8 cellular contexts compared by ENCODE assay signal in the genomic region with DNA sequence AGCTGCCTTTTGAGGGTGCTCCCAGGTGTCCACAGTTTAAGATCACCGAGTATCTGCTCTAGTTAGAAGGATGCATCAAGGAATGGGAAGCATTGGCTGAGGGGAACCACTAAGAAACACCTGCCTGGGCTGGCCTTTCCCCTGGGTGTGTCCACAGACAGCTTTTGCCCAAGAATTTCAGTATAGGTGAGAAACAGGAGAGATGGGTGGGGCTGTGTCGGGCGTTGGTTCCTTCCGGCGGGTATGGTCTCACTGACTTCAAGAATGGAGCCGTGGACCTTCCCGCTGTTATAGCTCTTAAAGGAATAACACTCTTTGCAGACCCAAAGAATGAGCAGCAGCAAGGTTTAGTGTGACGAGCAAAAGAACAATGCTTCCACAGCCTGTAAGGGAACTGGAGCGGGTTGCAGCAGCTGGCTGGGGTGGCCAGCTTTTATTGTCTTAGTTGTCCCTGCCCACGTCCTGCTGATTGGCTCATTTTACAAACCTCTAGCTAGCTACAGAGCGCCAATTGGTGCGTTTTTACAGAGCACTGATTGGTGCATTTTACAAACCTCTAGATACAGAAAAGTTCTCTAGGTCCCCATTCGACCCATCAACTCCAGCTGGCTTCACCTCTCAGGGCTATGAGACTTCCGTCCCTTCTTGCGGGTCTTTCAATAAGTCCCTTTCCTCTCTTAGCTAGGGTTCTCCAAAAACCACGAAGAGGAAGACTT. TPM values are rescaled to one million over a fixed set of nuclear protein-coding genes. Genes with fewer than 3 reads are reported as not detected.
DNase-seq lines count a peak whose midpoint lies in the region; ATAC-seq and TF ChIP-seq lines count a peak whose summit lies in the region.

No MANE protein-coding gene starts in this region.

- peaks cover 17% of the 10 kb centered on the region for H3K4me1 Mint-ChIP-seq in CD8-positive, alpha-beta T cell (ENCODE audit: low read depth)
- peaks cover 23% of the 10 kb centered on the region for H3K4me1 Mint-ChIP-seq in activated CD8-positive, alpha-beta T cell treated with anti-CD3 and anti-CD28 coated beads, Interleukin-2, amount 10 ng/mL, durations not matched to agents 7 days and 5 days (ENCODE audit: low read depth)
- peaks cover 16% of the 10 kb centered on the region for H3K4me1 Mint-ChIP-seq in glutamatergic neuron (ENCODE audit: low read depth, unreplicated experiment)

- no peaks in the 10 kb centered on the region for H3K27me3 ChIP-seq in CD8-positive, alpha-beta T cell (ENCODE audit: insufficient read depth, low read length)
- H3K27me3 ChIP-seq in IMR-90 (ENCODE audit: control insufficient read depth, insufficient read depth, low read length) (no peaks in the 10 kb centered on the region), prostate gland (replicated peaks; ENCODE audit: insufficient read depth) (no peaks in the 10 kb centered on the region)

- BruUV-seq in IMR-90 (replicated peaks; lab: Mats Ljungman, UMichigan) = no TSS peak

- peak overlapping the region; percentile 91; the same call in 1 of the 2 replicates for H2AK5ac ChIP-seq in IMR-90 (ENCODE audit: low read depth, low read length)

- H3K36me3 ChIP-seq in CD8-positive, alpha-beta T cell (ENCODE audit: insufficient read depth, low read length) = no peaks in the 10 kb centered on the region
- peaks cover 32% of the 10 kb centered on the region for H3K36me3 ChIP-seq in IMR-90 (ENCODE audit: control insufficient read depth, insufficient read depth, low read length)
- no peaks in the 10 kb centered on the region for H3K36me3 ChIP-seq in prostate gland

- H2AK9ac ChIP-seq in IMR-90 (replicated peaks; ENCODE audit: low read depth, low read length, poor library complexity) = peak overlapping the region; percentile 98

- DNase-seq in CD8-positive, alpha-beta T cell = no peak
- no peak for DNase-seq in IMR-90
- DNase-seq in activated CD8-positive, alpha-beta T cell treated with anti-CD3 and anti-CD28 coated beads, Interleukin-2, amount 10 ng/mL, durations not matched to agents 7 days and 5 days = peak; percentile 58
- DNase-seq in glutamatergic neuron = peak; percentile 35
- no peak for DNase-seq in prostate gland (ENCODE audit: low spot score)
- no peak for DNase-seq in NCI-H2107 treated with DMSO at 0.1 percent for 48 hours (lab: John Stamatoyannopoulos, UW; ENCODE audit: unreplicated experiment)
- DNase-seq in activated CD4-positive, CD25-positive, alpha-beta regulatory T cell (lab: John Stamatoyannopoulos, UW) = no peak

- TF ChIP-seq RAD21 in IMR-90 (IDR thresholded peaks at IDR 0.05; ENCODE audit: low read length) = no peak

- TF ChIP-seq CTCF in CD8-positive, alpha-beta T cell (IDR thresholded peaks at IDR 0.05) = no peak
- no peak for TF ChIP-seq CTCF in IMR-90 (conservative IDR thresholded peaks at IDR 0.05; ENCODE audit: low read depth, low read length)
- no peak for TF ChIP-seq CTCF in glutamatergic neuron (IDR thresholded peaks at IDR 0.05; ENCODE audit: partially characterized antibody, unreplicated experiment)
- no peak for TF ChIP-seq CTCF in prostate gland (IDR thresholded peaks at IDR 0.05)

- peak overlapping the region; percentile 99 for H3K14ac ChIP-seq in IMR-90 (replicated peaks; ENCODE audit: low read depth, low read length)

- peaks cover 14% of the 10 kb centered on the region for H3K9me1 ChIP-seq in IMR-90 (ENCODE audit: insufficient read depth, low read length)

- H3K36me3 Mint-ChIP-seq in CD8-positive, alpha-beta T cell = no peaks in the 10 kb centered on the region
- peaks cover 54% of the 10 kb centered on the region for H3K36me3 Mint-ChIP-seq in activated CD8-positive, alpha-beta T cell treated with anti-CD3 and anti-CD28 coated beads, Interleukin-2, amount 10 ng/mL, durations not matched to agents 7 days and 5 days (ENCODE audit: low read depth)
- H3K36me3 Mint-ChIP-seq in glutamatergic neuron (ENCODE audit: unreplicated experiment) = peaks cover 4% of the 10 kb centered on the region

- peak overlapping the region; percentile 57 for H3K4me3 ChIP-seq in CD8-positive, alpha-beta T cell (ENCODE audit: low read depth, low read length)
- H3K4me3 ChIP-seq in IMR-90 (ENCODE audit: insufficient read depth, low read depth, low read length) = peak overlapping the region; percentile 50
- peak overlapping the region; percentile 60 to 66 for H3K4me3 ChIP-seq in prostate gland

- no peak overlapping the region for H3K27ac Mint-ChIP-seq in CD8-positive, alpha-beta T cell
- H3K27ac Mint-ChIP-seq in activated CD8-positive, alpha-beta T cell treated with anti-CD3 and anti-CD28 coated beads, Interleukin-2, amount 10 ng/mL, durations not matched to agents 7 days and 5 days = peak overlapping the region; percentile 97
- H3K27ac Mint-ChIP-seq in glutamatergic neuron (ENCODE audit: unreplicated experiment) = peak overlapping the region; percentile 99

- H3K18ac ChIP-seq in IMR-90 (ENCODE audit: low read depth, low read length) = peak overlapping the region; percentile 36

- peak overlapping the region; percentile 84 for H2BK5ac ChIP-seq in IMR-90 (ENCODE audit: low read depth, low read length, poor library complexity, severe bottlenecking)

- H4K91ac ChIP-seq in IMR-90 (ENCODE audit: insufficient read depth, low read depth, low read length) = peak overlapping the region; percentile 90

- POLR2A ChIA-PET in CD8-positive, alpha-beta T cell (lab: Charles Lee) = interaction anchor here (0.9 to 4.5 kb wide), 7 partner anchors 14 to 292 kb away, joined by 3 to 20 read pairs (median 12); a partner anchor contains a TSS
- POLR2A ChIA-PET in IMR-90 (lab: Charles Lee; ENCODE audit: unreplicated experiment) = interaction anchor here (0.8 to 1.5 kb wide), 3 partner anchors 9 to 23 kb away, joined by 3 to 7 read pairs (median 6); a partner anchor contains a TSS
- POLR2A ChIA-PET in activated CD8-positive, alpha-beta T cell treated with anti-CD3 and anti-CD28 coated beads, Interleukin-2, amount 10 ng/mL, durations not matched to agents 7 days and 5 days (lab: Charles Lee) = interaction anchor here (0.8 to 4.3 kb wide), 12 partner anchors 9 to 1027 kb away, joined by 3 to 48 read pairs (median 8); a partner anchor contains a TSS

- dilution Hi-C loops in IMR-90 (cut with HindIII; ENCODE audit: low sequenced_read_pairs, unreplicated experiment) = no loop called here

- H3K4me3 Mint-ChIP-seq in CD8-positive, alpha-beta T cell = peak overlapping the region; percentile 94
- peak overlapping the region; percentile 98 for H3K4me3 Mint-ChIP-seq in activated CD8-positive, alpha-beta T cell treated with anti-CD3 and anti-CD28 coated beads, Interleukin-2, amount 10 ng/mL, durations not matched to agents 7 days and 5 days
- H3K4me3 Mint-ChIP-seq in glutamatergic neuron (ENCODE audit: unreplicated experiment) = peak overlapping the region; percentile 95

- H2AFZ ChIP-seq in IMR-90 (replicated peaks; ENCODE audit: low read length, poor library complexity) = peak overlapping the region; percentile 95

- peak overlapping the region; percentile 97 for H3K4ac ChIP-seq in IMR-90 (ENCODE audit: low read depth, low read length)

- intact Hi-C loops in CD8-positive, alpha-beta T cell (cut with DNase I, micrococcal nuclease) = no loop called here
- intact Hi-C loops in IMR-90 (cut with micrococcal nuclease) = no loop called here
- intact Hi-C loops in prostate gland (cut with DNase I) = no loop called here

- peak overlapping the region; percentile 91 for H2BK120ac ChIP-seq in IMR-90 (ENCODE audit: low read depth, low read length)

- H3K9me3 ChIP-seq in CD8-positive, alpha-beta T cell (ENCODE audit: low read length) = no peaks in the 10 kb centered on the region
- no peaks in the 10 kb centered on the region for H3K9me3 ChIP-seq in IMR-90 (ENCODE audit: control insufficient read depth, insufficient read depth, low read length)
- H3K9me3 ChIP-seq in prostate gland = no peaks in the 10 kb centered on the region

- H4K8ac ChIP-seq in IMR-90 (ENCODE audit: low read depth in 2 of 2, low read length in 2 of 2) = peak overlapping the region; percentile 89 to 98

- no peak for ATAC-seq in CD8-positive, alpha-beta T cell
- ATAC-seq in IMR-90 (ENCODE audit: low read depth) (no peak), HG02938 (IDR thresholded peaks at IDR 0.05; ENCODE audit: unreplicated experiment) (no peak)
- peak; percentile 3 for ATAC-seq in activated CD8-positive, alpha-beta T cell treated with anti-CD3 and anti-CD28 coated beads, Interleukin-2, amount 10 ng/mL, durations not matched to agents 7 days and 5 days

- TF ChIP-seq POLR2A in IMR-90 (IDR thresholded peaks at IDR 0.05; ENCODE audit: low read depth, low read length) (no peak), prostate gland (IDR thresholded peaks at IDR 0.05) (no peak)

- peak overlapping the region; percentile 81 for H3K4me2 ChIP-seq in IMR-90 (ENCODE audit: low read depth, low read length)

- H3K27ac ChIP-seq in CD8-positive, alpha-beta T cell (ENCODE audit: low read depth, low read length) = no peak overlapping the region
- H3K27ac ChIP-seq in IMR-90 (ENCODE audit: insufficient read depth, low read length) = peak overlapping the region; percentile 90
- H3K27ac ChIP-seq in prostate gland = peak overlapping the region; percentile 87 to 94

- no peaks in the 10 kb centered on the region for H3K27me3 Mint-ChIP-seq in CD8-positive, alpha-beta T cell (ENCODE audit: low read depth)
- H3K27me3 Mint-ChIP-seq in activated CD8-positive, alpha-beta T cell treated with anti-CD3 and anti-CD28 coated beads, Interleukin-2, amount 10 ng/mL, durations not matched to agents 7 days and 5 days (ENCODE audit: low read depth) = no peaks in the 10 kb centered on the region
- peaks cover 14% of the 10 kb centered on the region for H3K27me3 Mint-ChIP-seq in glutamatergic neuron (ENCODE audit: unreplicated experiment)

- peak overlapping the region; percentile 82 for H3K9ac ChIP-seq in IMR-90 (ENCODE audit: low read depth, low read length)

- H3K4me1 ChIP-seq in CD8-positive, alpha-beta T cell (ENCODE audit: insufficient read depth, low read length) = peaks cover 12% of the 10 kb centered on the region
- peaks cover 3% of the 10 kb centered on the region; the same call in 1 of the 2 replicates for H3K4me1 ChIP-seq in IMR-90 (ENCODE audit: control insufficient read depth, insufficient read depth, low read length)
- H3K4me1 ChIP-seq in prostate gland (replicated peaks) = no peaks in the 10 kb centered on the region

- peak overlapping the region; percentile 53 for H4K5ac ChIP-seq in IMR-90 (ENCODE audit: low read depth, low read length)

- H3K23ac ChIP-seq in IMR-90 (ENCODE audit: low read depth, low read length) = peak overlapping the region; percentile 98

- H3K9me3 Mint-ChIP-seq in CD8-positive, alpha-beta T cell = no peaks in the 10 kb centered on the region
- no peaks in the 10 kb centered on the region for H3K9me3 Mint-ChIP-seq in activated CD8-positive, alpha-beta T cell treated with anti-CD3 and anti-CD28 coated beads, Interleukin-2, amount 10 ng/mL, durations not matched to agents 7 days and 5 days (ENCODE audit: insufficient read depth)
- H3K9me3 Mint-ChIP-seq in glutamatergic neuron (ENCODE audit: unreplicated experiment) = peaks cover 19% of the 10 kb centered on the region

- in situ Hi-C loops in IMR-90 (cut with MboI; ENCODE audit: low sequenced_read_pairs) = no loop called here

- peak overlapping the region; percentile 76 for H3K56ac ChIP-seq in IMR-90 (ENCODE audit: extremely low read depth, insufficient read depth, low read length)

- H2BK20ac ChIP-seq in IMR-90 (ENCODE audit: low read depth, low read length) = peak overlapping the region; percentile 96

- H3K79me1 ChIP-seq in IMR-90 (ENCODE audit: low read depth in 1 of 2, low read length in 2 of 2) = peaks cover 7 to 44% of the 10 kb centered on the region in 2 experiments; a peak in 3 of 4 replicates

- H4K20me1 ChIP-seq in IMR-90 (ENCODE audit: insufficient read depth, low read length) = no peaks in the 10 kb centered on the region; the same call in 1 of the 2 replicates

- WGBS in IMR-90 (ENCODE audit: extremely low coverage in 2 of 2, insufficient read length in 1 of 2), 2 experiments = 82% methylated on average over 9 of the region's 16 CpGs; no CpG with 5 or more reads in 1 of the 2 experiments
- WGBS in prostate gland = 82% methylated on average over 16 of the region's 16 CpGs

- CTCF ChIA-PET in CD8-positive, alpha-beta T cell (lab: Charles Lee) = interaction anchor here (0.9 to 5.4 kb wide), 7 partner anchors 14 to 729 kb away, joined by 3 to 68 read pairs (median 9); a partner anchor contains a TSS
- CTCF ChIA-PET in IMR-90 (lab: Yijun Ruan, JAX) = interaction anchor here (0.7 to 1.4 kb wide), 4 partner anchors 9 to 268 kb away, joined by 3 read pairs; no protein-coding TSS in a partner anchor
- CTCF ChIA-PET in activated CD8-positive, alpha-beta T cell treated with anti-CD3 and anti-CD28 coated beads, Interleukin-2, amount 10 ng/mL, durations not matched to agents 7 days and 5 days (lab: Charles Lee) = interaction anchor here (0.7 to 10.2 kb wide), 14 partner anchors 8 to 478 kb away, joined by 3 to 129 read pairs (median 5); a partner anchor contains a TSS

- peak overlapping the region; percentile 85; the same call in 2 of the 3 replicates for H2BK15ac ChIP-seq in IMR-90 (ENCODE audit: low read depth, low read length)

RNA-seq across cellular contexts. Expression of a gene that starts 2.4 kb away (rescaled TPM):
- total RNA-seq in CD8-positive, alpha-beta T cell = 1 to 10 TPM; 3.1 TPM
- total RNA-seq in IMR-90 (2012; rRNA removed) (16.3 and 16.9 TPM in 2 replicates), glutamatergic neuron (ENCODE audit: unreplicated experiment) (155 TPM), prostate gland (10 to 100 TPM; 15.0 to 38.7 TPM)
- polyA plus RNA-seq in IMR-90 (2012; rRNA removed) = 17.6 and 18.4 TPM in 2 replicates
- polyA plus RNA-seq in IMR-90 (2012; cell fraction: cytosol; rRNA removed) = 15.8 and 19.2 TPM in 2 replicates
- polyA plus RNA-seq in IMR-90 (2012; cell fraction: nucleus; rRNA removed; ENCODE audit: low replicate concordance) = 29.9 and 31.1 TPM in 2 replicates
- 10 to 100 TPM; 84.1 to 92.8 TPM for total RNA-seq in activated CD8-positive, alpha-beta T cell treated with anti-CD3 and anti-CD28 coated beads, Interleukin-2, amount 10 ng/mL, durations not matched to agents 7 days and 5 days

RNA-seq across cellular contexts. Expression of a gene that starts 13.7 kb away (rescaled TPM):
- under 1 TPM; 0.31 to 0.52 TPM for total RNA-seq in CD8-positive, alpha-beta T cell
- total RNA-seq in IMR-90 (2012; rRNA removed) (31.9 and 33.3 TPM in 2 replicates), glutamatergic neuron (ENCODE audit: unreplicated experiment) (701 TPM), prostate gland (100 to 1,000 TPM in 1 of 2 donors, 10 to 100 TPM in 1; 67.5 to 213 TPM)
- polyA plus RNA-seq in IMR-90 (2012; rRNA removed) = 88.4 and 98.4 TPM in 2 replicates
- polyA plus RNA-seq in IMR-90 (2012; cell fraction: cytosol; rRNA removed) = 45.4 and 87.9 TPM in 2 replicates
- polyA plus RNA-seq in IMR-90 (2012; cell fraction: nucleus; rRNA removed; ENCODE audit: low replicate concordance) = 69.4 and 94.9 TPM in 2 replicates
- total RNA-seq in activated CD8-positive, alpha-beta T cell treated with anti-CD3 and anti-CD28 coated beads, Interleukin-2, amount 10 ng/mL, durations not matched to agents 7 days and 5 days = 100 to 1,000 TPM; 395 to 416 TPM

RNA-seq across cellular contexts. Expression of a gene that starts 21.7 kb away (rescaled TPM):
- total RNA-seq in CD8-positive, alpha-beta T cell = 10 to 100 TPM; 12.9 to 15.2 TPM
- total RNA-seq in IMR-90 (2012; rRNA removed) = 41.9 and 43.9 TPM in 2 replicates
- polyA plus RNA-seq in IMR-90 (2012; rRNA removed) = 21.3 and 23.0 TPM in 2 replicates
- 15.5 and 18.0 TPM in 2 replicates for polyA plus RNA-seq in IMR-90 (2012; cell fraction: cytosol; rRNA removed)
- polyA plus RNA-seq in IMR-90 (2012; cell fraction: nucleus; rRNA removed; ENCODE audit: low replicate concordance) = 6.4 and 7.0 TPM in 2 replicates
- total RNA-seq in activated CD8-positive, alpha-beta T cell treated with anti-CD3 and anti-CD28 coated beads, Interleukin-2, amount 10 ng/mL, durations not matched to agents 7 days and 5 days = 100 to 1,000 TPM; 146 TPM
- total RNA-seq in glutamatergic neuron (ENCODE audit: unreplicated experiment) = 15.2 TPM
- 10 to 100 TPM; 12.8 to 18.4 TPM for total RNA-seq in prostate gland

RNA-seq across cellular contexts. Expression of a gene that starts 22.0 kb away (rescaled TPM):
- 10 to 100 TPM; 48.1 to 53.9 TPM for total RNA-seq in CD8-positive, alpha-beta T cell
- total RNA-seq in IMR-90 (2012; rRNA removed) (70.0 and 107 TPM in 2 replicates), glutamatergic neuron (ENCODE audit: unreplicated experiment) (82.7 TPM), prostate gland (10 to 100 TPM; 34.8 to 82.9 TPM)
- 280 and 290 TPM in 2 replicates for polyA plus RNA-seq in IMR-90 (2012; rRNA removed)
- 196 and 200 TPM in 2 replicates for polyA plus RNA-seq in IMR-90 (2012; cell fraction: cytosol; rRNA removed)
- polyA plus RNA-seq in IMR-90 (2012; cell fraction: nucleus; rRNA removed; ENCODE audit: low replicate concordance) = 40.4 and 104 TPM in 2 replicates
- total RNA-seq in activated CD8-positive, alpha-beta T cell treated with anti-CD3 and anti-CD28 coated beads, Interleukin-2, amount 10 ng/mL, durations not matched to agents 7 days and 5 days = 100 to 1,000 TPM; 154 to 163 TPM

Comparison
In these comparisons a context has a peak if more than half of its experiments do, and no peak if none do; other contexts are left out.
1. DNase-seq: peak in activated CD8-positive, alpha-beta T cell treated with anti-CD3 and anti-CD28 coated beads, Interleukin-2, amount 10 ng/mL, durations not matched to agents 7 days and 5 days (single experiment) and glutamatergic neuron (single experiment); none in CD8-positive, alpha-beta T cell (0 of 7), IMR-90 (single experiment), prostate gland (single experiment), NCI-H2107 treated with DMSO at 0.1 percent for 48 hours (single experiment) and activated CD4-positive, CD25-positive, alpha-beta regulatory T cell (0 of 4).
2. RNA of a gene that starts 13.7 kb away (total RNA-seq): 701 TPM in glutamatergic neuron (single experiment), 395 to 416 TPM in activated CD8-positive, alpha-beta T cell treated with anti-CD3 and anti-CD28 coated beads, Interleukin-2, amount 10 ng/mL, durations not matched to agents 7 days and 5 days, 67.5 to 213 TPM in prostate gland and 31.9 to 33.3 TPM in IMR-90; 0.31 to 0.52 TPM in CD8-positive, alpha-beta T cell; every median in the first group is over 10 times any median in the second.
3. Peak in every context shown above with its lines, with median percentiles within 50 percentile points of each other: H3K4me3 ChIP-seq and H3K4me3 Mint-ChIP-seq.